ENCODE assay signal across 8 cellular contexts in the genomic region with DNA sequence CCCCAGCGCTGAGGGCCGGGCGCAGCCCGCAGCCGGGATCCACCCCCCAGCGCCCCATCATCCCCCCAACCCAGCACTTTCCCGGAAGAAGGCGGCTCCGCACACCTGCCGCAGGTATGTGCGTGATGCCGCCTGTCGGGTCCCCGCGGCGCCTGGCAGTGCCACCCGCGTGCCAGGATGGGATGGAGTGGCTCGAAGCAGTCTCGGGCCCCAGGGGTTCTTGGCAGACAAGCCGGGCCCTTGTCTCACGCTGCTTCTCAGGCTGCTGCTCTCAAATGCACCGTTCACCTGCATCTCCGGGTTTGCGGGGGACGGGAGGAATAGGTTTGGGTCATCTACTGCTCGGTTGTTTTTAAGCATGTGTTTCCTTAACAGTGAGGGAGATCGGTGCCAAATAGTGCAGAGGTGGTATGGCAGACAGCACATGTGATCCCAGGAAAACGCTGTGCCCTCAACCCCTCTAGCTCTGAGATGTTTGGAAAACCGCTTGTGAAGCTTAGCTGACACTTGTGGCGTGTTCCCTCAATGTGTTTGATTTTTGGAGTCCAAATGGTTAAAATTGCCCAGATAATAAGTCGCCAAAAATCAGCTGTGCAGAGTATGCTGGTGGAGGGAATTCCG. TPM values are rescaled to one million over a fixed set of nuclear protein-coding genes. Genes with fewer than 3 reads are reported as not detected.
DNase-seq lines count a peak whose midpoint lies in the region; ATAC-seq, FAIRE-seq and TF ChIP-seq lines count a peak whose summit lies in the region.

No MANE protein-coding gene starts in this region.

- peak overlapping the region; percentile 100 for H3K4me3 Mint-ChIP-seq in astrocyte (ENCODE audit: unreplicated experiment)

- TF ChIP-seq CTCF in C4-2B (conservative IDR thresholded peaks at IDR 0.05) (no peak), PC-3 (conservative IDR thresholded peaks at IDR 0.05; ENCODE audit: low read depth, low read length) (no peak; the same call in 1 of the 2 replicates), astrocyte (IDR thresholded peaks at IDR 0.05; ENCODE audit: insufficient read depth, low read depth, low read length) (no peak), gastrocnemius medialis (IDR thresholded peaks at IDR 0.05 in 4 of 5, conservative IDR thresholded peaks at IDR 0.05 in 1 of 5) (no peak)

- H3K9ac ChIP-seq in PC-3 (ENCODE audit: low read length), result peak overlapping the region; percentile 86
- H3K9ac ChIP-seq in astrocyte (ENCODE audit: low read length), result peak overlapping the region; percentile 85

- H3K4me3 ChIP-seq in H7 (ENCODE audit: insufficient read depth, low read depth, low read length) (peak overlapping the region; percentile 85), PC-3 (ENCODE audit: low read length) (peak overlapping the region; percentile 98), astrocyte (ENCODE audit: insufficient read depth, low read depth, low read length) (peak overlapping the region; percentile 62), iPS DF 6.9 (ENCODE audit: low read length) (peak overlapping the region; percentile 68), gastrocnemius medialis (peak overlapping the region; percentile 92 to 99 (median 95))

- H3K9me3 Mint-ChIP-seq in astrocyte (ENCODE audit: unreplicated experiment), result no peaks in the 10 kb centered on the region

- no peak for TF ChIP-seq POLR2A in gastrocnemius medialis (IDR thresholded peaks at IDR 0.05)

- CTCF ChIA-PET in PC-3 (lab: Charles Lee), result interaction anchor here (1.2 kb wide), 1 partner anchor 54 kb away, joined by 4 read pairs; no protein-coding TSS in a partner anchor

- H3K4me1 ChIP-seq in PC-3 (ENCODE audit: insufficient read depth, low read length) (peaks cover 38% of the 10 kb centered on the region), astrocyte (ENCODE audit: insufficient read depth, low read length) (peaks cover 19% of the 10 kb centered on the region), iPS DF 6.9 (ENCODE audit: control insufficient read depth, insufficient read depth, low read length) (no peaks in the 10 kb centered on the region), gastrocnemius medialis (peaks cover 43% of the 10 kb centered on the region in 2 donors)

- peak overlapping the region; percentile 84 for H3K4me2 ChIP-seq in PC-3 (ENCODE audit: low read length)
- H3K4me2 ChIP-seq in astrocyte (ENCODE audit: low read length), result peak overlapping the region; percentile 85

- H3K27ac ChIP-seq in C4-2B, result peak overlapping the region; percentile 99
- H3K27ac ChIP-seq in PC-3 (ENCODE audit: low read length), result peak overlapping the region; percentile 84
- no peak overlapping the region for H3K27ac ChIP-seq in astrocyte (ENCODE audit: low read depth, low read length)
- H3K27ac ChIP-seq in iPS DF 6.9 (ENCODE audit: low read length), result no peak overlapping the region
- peak overlapping the region; percentile 98 to 100 (median 99) for H3K27ac ChIP-seq in gastrocnemius medialis

- H3K79me2 ChIP-seq in PC-3 (ENCODE audit: low read length), result peaks cover 56% of the 10 kb centered on the region
- no peaks in the 10 kb centered on the region for H3K79me2 ChIP-seq in astrocyte (ENCODE audit: insufficient read depth, low read length)

- intact Hi-C loops in PC-3 (cut with micrococcal nuclease), result loop anchor here (1.0 to 10.0 kb wide), 4 partner anchors 40 to 437 kb away; no protein-coding TSS in a partner anchor
- intact Hi-C loops in gastrocnemius medialis (cut with DNase I; ENCODE audit: low total_unique reads), result loop anchor here (2.0 to 10.0 kb wide), 9 partner anchors 21 to 635 kb away; partner anchors contain the start of genes ATXN1 and GMPR

- WGBS in iPS DF 6.9 (ENCODE audit: insufficient coverage, insufficient read length), result no CpG with 5 or more reads among the region's 33 CpGs

- no peaks in the 10 kb centered on the region for H3K36me3 Mint-ChIP-seq in astrocyte (ENCODE audit: low read depth, unreplicated experiment)

- H4K20me1 ChIP-seq in PC-3 (ENCODE audit: low read length) (peaks cover 28% of the 10 kb centered on the region; the same call in 1 of the 2 replicates), astrocyte (ENCODE audit: insufficient read depth, low read length) (no peaks in the 10 kb centered on the region)

- in situ Hi-C loops in gastrocnemius medialis (cut with MboI; ENCODE audit: low sequenced_read_pairs in 4 of 4), result no loop called here

- BruUV-seq in PC-3 (replicated peaks; lab: Mats Ljungman, UMichigan), result TSS peak; percentile 22

- DNase-seq in H7 (no peak), PC-3 (peak; percentile 26), astrocyte (ENCODE audit: low read depth) (no peak), iPS DF 6.9 (ENCODE audit: low read depth, low spot score) (no peak), gastrocnemius medialis (peak in 1 of 2 donors; percentile 53)

- H3K27me3 Mint-ChIP-seq in astrocyte (ENCODE audit: low read depth, unreplicated experiment), result peaks cover under 1% of the 10 kb centered on the region

- H3K9me2 ChIP-seq in PC-3 (replicated peaks; ENCODE audit: low read length), result no peaks in the 10 kb centered on the region

- no peak overlapping the region for H2AFZ ChIP-seq in PC-3 (ENCODE audit: low read length)
- H2AFZ ChIP-seq in astrocyte (ENCODE audit: low read depth, low read length), result no peak overlapping the region

- H3K36me3 ChIP-seq in H7 (replicated peaks; ENCODE audit: control insufficient read depth, insufficient read depth, low read length) (peaks cover 1% of the 10 kb centered on the region; the same call in 1 of the 2 replicates), PC-3 (ENCODE audit: low read depth, low read length) (peaks cover 3% of the 10 kb centered on the region; the same call in 1 of the 2 replicates), astrocyte (ENCODE audit: insufficient read depth, low read length) (no peaks in the 10 kb centered on the region), iPS DF 6.9 (ENCODE audit: control insufficient read depth, insufficient read depth, low read length) (no peaks in the 10 kb centered on the region), gastrocnemius medialis (no peaks in the 10 kb centered on the region)

- FAIRE-seq in astrocyte (lab: Jason Lieb, UNC), result no peak

- H3K9me3 ChIP-seq in PC-3 (ENCODE audit: low read length) (no peaks in the 10 kb centered on the region), astrocyte (ENCODE audit: insufficient read depth, low read depth, low read length) (no peaks in the 10 kb centered on the region), iPS DF 6.9 (ENCODE audit: control insufficient read depth, insufficient read depth, low read length) (no peaks in the 10 kb centered on the region), gastrocnemius medialis (no peaks in the 10 kb centered on the region)

- POLR2A ChIA-PET in PC-3 (lab: Charles Lee; ENCODE audit: unreplicated experiment), result interaction anchor here (0.5 to 0.6 kb wide), 2 partner anchors 73 to 180 kb away, joined by 3 to 4 read pairs; no protein-coding TSS in a partner anchor

- no peaks in the 10 kb centered on the region for H3F3A ChIP-seq in PC-3 (ENCODE audit: low read length, unreplicated experiment)

- H3K27me3 ChIP-seq in H7 (ENCODE audit: control insufficient read depth, insufficient read depth, low read length) (no peaks in the 10 kb centered on the region; the same call in 1 of the 2 replicates), PC-3 (ENCODE audit: low read length) (peaks cover 11% of the 10 kb centered on the region), astrocyte (ENCODE audit: insufficient read depth, low read length) (peaks cover 15% of the 10 kb centered on the region), iPS DF 6.9 (ENCODE audit: control insufficient read depth, insufficient read depth, low read length) (no peaks in the 10 kb centered on the region), gastrocnemius medialis (no peaks in the 10 kb centered on the region)

- peak overlapping the region; percentile 93 for H3K27ac Mint-ChIP-seq in astrocyte (ENCODE audit: unreplicated experiment)

- ATAC-seq in PC-3, result peak; percentile 2; the same call in 1 of the 2 replicates
- peak; percentile 3 to 11 for ATAC-seq in gastrocnemius medialis
- no peak for ATAC-seq in HG02885 (IDR thresholded peaks at IDR 0.05; ENCODE audit: poor library complexity, unreplicated experiment)
- no peak for ATAC-seq in HG02588 (IDR thresholded peaks at IDR 0.05; ENCODE audit: unreplicated experiment)

- peaks cover 17% of the 10 kb centered on the region for H3K4me1 Mint-ChIP-seq in astrocyte (ENCODE audit: low read depth, unreplicated experiment)

RNA-seq across cellular contexts. Expression of gene MYLIP, which starts 0.8 kb away (rescaled TPM):
- 10.6 and 27.9 TPM in 2 replicates for total RNA-seq in H7 (2014; rRNA removed; shearing (Covaris generic))
- total RNA-seq in PC-3 (2014; rRNA removed), result 12.5 and 14.1 TPM in 2 replicates
- 12.5 and 12.9 TPM in 2 replicates for total RNA-seq in astrocyte
- 10 to 100 TPM in 3 of 4 donors, 1 to 10 TPM in 1; 8.9 to 28.6 (median 18.3) TPM for total RNA-seq in gastrocnemius medialis

Comparison
In these comparisons a context has a peak if more than half of its experiments do, and no peak if none do; other contexts are left out.
1. H3K27ac ChIP-seq: peak in C4-2B (single experiment), PC-3 (single experiment) and gastrocnemius medialis (4 of 4); none in astrocyte (single experiment) and iPS DF 6.9 (single experiment).
2. ATAC-seq: peak in PC-3 (single experiment) and gastrocnemius medialis (2 of 2); none in HG02885 (single experiment) and HG02588 (single experiment).
3. Peak in every context shown above with its lines, with median percentiles within 50 percentile points of each other: H3K4me3 ChIP-seq.